30 cellular contexts compared by ENCODE assay signal in the genomic region with DNA sequence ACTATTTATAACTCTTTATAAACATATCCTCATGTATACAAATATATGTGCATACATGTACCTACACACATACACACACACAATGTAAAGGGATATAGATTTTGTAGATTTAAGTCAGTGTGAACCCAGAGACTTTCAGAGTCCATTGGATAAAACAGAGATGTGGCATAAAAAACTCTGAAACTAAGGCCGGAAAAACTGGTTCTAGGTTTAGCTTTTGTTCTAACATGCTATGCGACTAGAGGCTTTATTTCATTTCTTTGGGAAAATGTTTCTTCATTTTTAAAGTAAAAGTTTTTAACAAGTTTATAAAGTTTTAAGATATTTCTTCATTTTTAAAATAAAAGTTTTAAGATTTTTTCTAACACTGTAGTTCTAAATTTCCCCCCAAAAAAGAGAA. TPM values are rescaled to one million over a fixed set of nuclear protein-coding genes. Genes with fewer than 3 reads are reported as not detected.
"Had no signal": no experiment of that assay in that cellular context is flagged by ENCODE, and none has a peak within 500 bp of the region (broad histone marks: within the 10 kb centered on the region; RNA-seq: fewer than 3 reads in every experiment).

No MANE protein-coding gene starts in this region.

- H3K4me3 ChIP-seq: ascending aorta had no signal

- H3K27me3 ChIP-seq: ascending aorta had no signal

- DNase-seq: activated B cell treated with CpG ODN at 0.5 μM for 24 hours; activated CD4-positive, alpha-beta memory T cell treated with anti-CD3 and anti-CD28 coated beads, Interleukin-2, amount 10 ng/mL, durations not matched to agents 7 days and 5 days; activated CD4-positive, alpha-beta T cell treated with anti-CD3 and anti-CD28 coated beads for 1 hour; activated CD4-positive, alpha-beta T cell treated with anti-CD3 and anti-CD28 coated beads for 36 hours; activated CD4-positive, alpha-beta T cell treated with anti-CD3 and anti-CD28 coated beads for 48 hours; activated CD4-positive, alpha-beta T cell treated with anti-CD3 and anti-CD28 coated beads, Interleukin-2, amount 10 ng/mL, durations not matched to agents 7 days and 5 days; activated CD4-positive, alpha-beta T cell treated with anti-CD3 and anti-CD28 coated beads, Interleukin-2, amount 50 U/mL, for 48 hours; activated CD8-positive, alpha-beta memory T cell treated with anti-CD3 and anti-CD28 coated beads for 24 hours; activated CD8-positive, alpha-beta memory T cell treated with anti-CD3 and anti-CD28 coated beads, Interleukin-2, amount 10 ng/mL, durations not matched to agents 7 days and 5 days; activated CD8-positive, alpha-beta memory T cell treated with anti-CD3 and anti-CD28 coated beads, Interleukin-2, amount 50 U/mL, for 48 hours; activated CD8-positive, alpha-beta T cell treated with anti-CD3 and anti-CD28 coated beads, Interleukin-2, amount 10 ng/mL, durations not matched to agents 7 days and 5 days; activated effector memory CD4-positive, alpha-beta T cell treated with Interleukin-2 at 50 U/mL for 16 hours; activated gamma-delta T cell; activated naive CD4-positive, alpha-beta T cell treated with anti-CD3 and anti-CD28 coated beads, Interleukin-2, amount 10 ng/mL, durations not matched to agents 7 days and 5 days; activated naive CD4-positive, alpha-beta T cell treated with Interleukin-2 at 50 U/mL for 16 hours; activated naive CD8-positive, alpha-beta T cell treated with anti-CD3 and anti-CD28 coated beads, Interleukin-2, amount 10 ng/mL, durations not matched to agents 7 days and 5 days; activated naive CD8-positive, alpha-beta T cell treated with anti-CD3 and anti-CD28 coated beads, Interleukin-2, amount 50 U/mL, for 24 hours; activated T-cell treated with anti-CD3 and anti-CD28 coated beads, Interleukin-2, amount 50 U/mL, for 24 hours; activated T-cell treated with anti-CD3 and anti-CD28 coated beads, Interleukin-2, amount 50 U/mL, for 48 hours; amygdala; anterior cingulate cortex; central memory CD4-positive, alpha-beta T cell; T-helper 1 cell; T-helper 2 cell; T-helper 9 cell had no signal

- H3K9me3 ChIP-seq: ascending aorta had no signal

- H3K36me3 ChIP-seq: ascending aorta had no signal

- H3K4me1 ChIP-seq: ascending aorta had no signal

- ATAC-seq: activated CD4-positive, alpha-beta T cell treated with anti-CD3 and anti-CD28 coated beads for 36 hours; activated CD8-positive, alpha-beta memory T cell treated with anti-CD3 and anti-CD28 coated beads, Interleukin-2, amount 10 ng/mL, durations not matched to agents 7 days and 5 days; activated CD8-positive, alpha-beta T cell treated with anti-CD3 and anti-CD28 coated beads, Interleukin-2, amount 10 ng/mL, durations not matched to agents 7 days and 5 days; activated naive CD8-positive, alpha-beta T cell treated with anti-CD3 and anti-CD28 coated beads, Interleukin-2, amount 50 U/mL, for 24 hours had no signal

- H3K27ac ChIP-seq: ascending aorta, VCaP had no signal

- FAIRE-seq: TTC549 had no signal

RNA-seq across cellular contexts. Expression of a gene that starts 36.7 kb away (rescaled TPM):
- total RNA-seq: activated B cell treated with CpG ODN at 0.5 μM for 24 hours; activated CD4-positive, alpha-beta memory T cell treated with anti-CD3 and anti-CD28 coated beads, Interleukin-2, amount 10 ng/mL, durations not matched to agents 7 days and 5 days; activated CD4-positive, alpha-beta T cell treated with anti-CD3 and anti-CD28 coated beads for 36 hours; activated CD4-positive, alpha-beta T cell treated with anti-CD3 and anti-CD28 coated beads, Interleukin-2, amount 10 ng/mL, durations not matched to agents 7 days and 5 days; activated CD8-positive, alpha-beta memory T cell treated with anti-CD3 and anti-CD28 coated beads, Interleukin-2, amount 10 ng/mL, durations not matched to agents 7 days and 5 days; activated CD8-positive, alpha-beta T cell treated with anti-CD3 and anti-CD28 coated beads, Interleukin-2, amount 10 ng/mL, durations not matched to agents 7 days and 5 days; activated naive CD8-positive, alpha-beta T cell treated with anti-CD3 and anti-CD28 coated beads, Interleukin-2, amount 10 ng/mL, durations not matched to agents 7 days and 5 days; activated T-helper 2 cell treated with anti-CD3 and anti-CD28 coated beads, Interferon-gamma antibody, Interleukin-2, Interleukin-4, amounts not matched to agents 10 μg/mL and 5 μg/mL and 100 μg/mL, durations not matched to agents 14 hours and 24 hours and 36 hours; ascending aorta; cardiac septum had no signal
